ENCODE assay signal across 8 cellular contexts in genomic region chr2:237904806-237905599, GRCh38. TPM values are rescaled to one million over a fixed set of nuclear protein-coding genes. Genes with fewer than 3 reads are reported as not detected.
DNase-seq lines count a peak whose midpoint lies in the region; ATAC-seq, FAIRE-seq and TF ChIP-seq lines count a peak whose summit lies in the region.

No MANE protein-coding gene starts in this region.

- H3K4me1 Mint-ChIP-seq in naive B cell (peaks cover 3 to 35% (median 30%) of the 10 kb centered on the region in 3 donors), WTC11 (no peaks in the 10 kb centered on the region)

- H3K9me3 ChIP-seq in BLaER1 (peaks cover 18% of the 10 kb centered on the region), MM.1S (replicated peaks; ENCODE audit: insufficient read depth, low read length) (no peaks in the 10 kb centered on the region)

- H4K20me1 ChIP-seq in BLaER1 (no peaks in the 10 kb centered on the region), MM.1S (ENCODE audit: insufficient read depth, low read length) (no peaks in the 10 kb centered on the region)

- peak; percentile 55 for FAIRE-seq in bronchial epithelial cell (lab: Jason Lieb, UNC)

- H3K4me1 ChIP-seq in BLaER1 (peaks cover 58% of the 10 kb centered on the region), MM.1S (ENCODE audit: low read length) (peaks cover 11% of the 10 kb centered on the region)

- 0 out of 2 replicates have a peak, but pooled peaks cover 8% of the 10 kb centered on the region for H3F3A ChIP-seq in MM.1S (ENCODE audit: insufficient read depth, low read length)

- H3K27me3 ChIP-seq in BLaER1 (no peaks in the 10 kb centered on the region), MM.1S (replicated peaks; ENCODE audit: insufficient read depth, low read length) (no peaks in the 10 kb centered on the region), bronchial epithelial cell (ENCODE audit: control insufficient read depth, insufficient read depth, low read length) (no peaks in the 10 kb centered on the region)

- H3K4me3 ChIP-seq in BLaER1 (peak overlapping the region; percentile 3; the same call in 1 of the 2 replicates), MM.1S (ENCODE audit: low read length) (peak overlapping the region; percentile 1; the same call in 1 of the 2 replicates), bronchial epithelial cell (ENCODE audit: low read depth, low read length) (no peak overlapping the region)

- H3K9me3 Mint-ChIP-seq in naive B cell = peaks cover 5 to 12% (median 7%) of the 10 kb centered on the region in 7 donors
- H3K9me3 Mint-ChIP-seq in WTC11 = peaks cover 4% of the 10 kb centered on the region

- TF ChIP-seq CTCF in MM.1S (IDR thresholded peaks at IDR 0.05; ENCODE audit: low read length) (no peak), bronchial epithelial cell (IDR thresholded peaks at IDR 0.05; ENCODE audit: insufficient read depth, low read length, severe bottlenecking) (no peak), WTC11 (IDR thresholded peaks at IDR 0.05) (no peak)

- POLR2A ChIA-PET in WTC11 (lab: Charles Lee) = no interaction called here

- H2AFZ ChIP-seq in MM.1S (ENCODE audit: low read length) = no peak overlapping the region

- peak overlapping the region in 4 of 6 donors; percentile 52 to 97 (median 87) for H3K27ac Mint-ChIP-seq in naive B cell
- H3K27ac Mint-ChIP-seq in WTC11 = no peak overlapping the region

- H3K79me2 ChIP-seq in MM.1S (ENCODE audit: low read length) = no peaks in the 10 kb centered on the region

- H3K4me3 Mint-ChIP-seq in naive B cell (peak overlapping the region in 6 of 8 donors; percentile 47 to 84 (median 66)), WTC11 (no peak overlapping the region)

- no peaks in the 10 kb centered on the region for H3K9me2 ChIP-seq in MM.1S (replicated peaks; ENCODE audit: insufficient read depth, low read length)

- H3K27me3 Mint-ChIP-seq in naive B cell (peaks cover 0 to 10% (median 9%) of the 10 kb centered on the region in 3 donors), WTC11 (ENCODE audit: low read depth) (no peaks in the 10 kb centered on the region; the same call in 1 of the 2 replicates)

- H3K4me2 ChIP-seq in BLaER1 = peak overlapping the region; percentile 81
- H3K4me2 ChIP-seq in MM.1S (ENCODE audit: low read depth, low read length) = peak overlapping the region; percentile 32

- DNase-seq in MM.1S (peak; percentile 58), bronchial epithelial cell (ENCODE audit: low read depth) (no peak), naive B cell (peak; percentile 65), NCI-H1930 (lab: John Stamatoyannopoulos, UW) (no peak), WTC11 (ENCODE audit: low spot score) (no peak), DMS 273 (lab: John Stamatoyannopoulos, UW; ENCODE audit: unreplicated experiment) (no peak)

- H3K36me3 Mint-ChIP-seq in naive B cell (peaks cover 5 to 10% of the 10 kb centered on the region in 2 donors), WTC11 (no peaks in the 10 kb centered on the region)

- no peaks in the 10 kb centered on the region for H3K36me3 ChIP-seq in BLaER1
- H3K36me3 ChIP-seq in MM.1S (replicated peaks; ENCODE audit: insufficient read depth, low read length) = no peaks in the 10 kb centered on the region
- no peaks in the 10 kb centered on the region for H3K36me3 ChIP-seq in bronchial epithelial cell (ENCODE audit: control insufficient read depth, insufficient read depth, low read length)

- H3K9ac ChIP-seq in BLaER1 = peak overlapping the region; percentile 70
- no peak overlapping the region; the same call in 1 of the 2 replicates for H3K9ac ChIP-seq in MM.1S (ENCODE audit: low read length)

- CTCF ChIA-PET in WTC11 (lab: Charles Lee) = interaction anchor here (0.6 kb wide), 1 partner anchor 216 kb away, joined by 3 read pairs; no protein-coding TSS in a partner anchor

- ATAC-seq in naive B cell (ENCODE audit: low read depth in 2 of 2) (peak in 1 of 2 donors; percentile 58), WTC11 (no peak), HG02759 (IDR thresholded peaks at IDR 0.05; ENCODE audit: unreplicated experiment) (no peak)

- peak overlapping the region; percentile 79 for H3K27ac ChIP-seq in BLaER1
- H3K27ac ChIP-seq in MM.1S (ENCODE audit: low read length) = peak overlapping the region; percentile 55; the same call in 1 of the 2 replicates

TF ChIP-seq in WTC11, 78 proteins besides CTCF, POLR2A, EP300 and RAD21 (continues in another document):
- TF ChIP-seq ELF4 (CRISPR knock-in tag; IDR thresholded peaks at IDR 0.05; ENCODE audit: low read depth) (no peak), PREB (CRISPR knock-in tag; IDR thresholded peaks at IDR 0.05; ENCODE audit: borderline replicate concordance) (no peak), HMGXB4 (CRISPR knock-in tag; IDR thresholded peaks at IDR 0.05) (no peak), ZNF671 (CRISPR knock-in tag; IDR thresholded peaks at IDR 0.05) (no peak), SP1 (CRISPR knock-in tag; conservative IDR thresholded peaks at IDR 0.05) (no peak), ESRRA (CRISPR knock-in tag; IDR thresholded peaks at IDR 0.05; ENCODE audit: borderline replicate concordance) (no peak), NR3C1 (CRISPR knock-in tag; conservative IDR thresholded peaks at IDR 0.05; ENCODE audit: low read depth) (no peak), NFE2L1 (CRISPR knock-in tag; IDR thresholded peaks at IDR 0.05) (no peak), ATF1 (CRISPR knock-in tag; IDR thresholded peaks at IDR 0.05) (no peak)
- TF ChIP-seq, protein P1, sequence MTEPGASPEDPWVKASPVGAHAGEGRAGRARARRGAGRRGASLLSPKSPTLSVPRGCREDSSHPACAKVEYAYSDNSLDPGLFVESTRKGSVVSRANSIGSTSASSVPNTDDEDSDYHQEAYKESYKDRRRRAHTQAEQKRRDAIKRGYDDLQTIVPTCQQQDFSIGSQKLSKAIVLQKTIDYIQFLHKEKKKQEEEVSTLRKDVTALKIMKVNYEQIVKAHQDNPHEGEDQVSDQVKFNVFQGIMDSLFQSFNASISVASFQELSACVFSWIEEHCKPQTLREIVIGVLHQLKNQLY (CRISPR knock-in tag; IDR thresholded peaks at IDR 0.05) = no peak
- TF ChIP-seq, protein P2, sequence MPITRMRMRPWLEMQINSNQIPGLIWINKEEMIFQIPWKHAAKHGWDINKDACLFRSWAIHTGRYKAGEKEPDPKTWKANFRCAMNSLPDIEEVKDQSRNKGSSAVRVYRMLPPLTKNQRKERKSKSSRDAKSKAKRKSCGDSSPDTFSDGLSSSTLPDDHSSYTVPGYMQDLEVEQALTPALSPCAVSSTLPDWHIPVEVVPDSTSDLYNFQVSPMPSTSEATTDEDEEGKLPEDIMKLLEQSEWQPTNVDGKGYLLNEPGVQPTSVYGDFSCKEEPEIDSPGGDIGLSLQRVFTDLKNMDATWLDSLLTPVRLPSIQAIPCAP (CRISPR knock-in tag; IDR thresholded peaks at IDR 0.05) = no peak
- TF ChIP-seq, protein P3, sequence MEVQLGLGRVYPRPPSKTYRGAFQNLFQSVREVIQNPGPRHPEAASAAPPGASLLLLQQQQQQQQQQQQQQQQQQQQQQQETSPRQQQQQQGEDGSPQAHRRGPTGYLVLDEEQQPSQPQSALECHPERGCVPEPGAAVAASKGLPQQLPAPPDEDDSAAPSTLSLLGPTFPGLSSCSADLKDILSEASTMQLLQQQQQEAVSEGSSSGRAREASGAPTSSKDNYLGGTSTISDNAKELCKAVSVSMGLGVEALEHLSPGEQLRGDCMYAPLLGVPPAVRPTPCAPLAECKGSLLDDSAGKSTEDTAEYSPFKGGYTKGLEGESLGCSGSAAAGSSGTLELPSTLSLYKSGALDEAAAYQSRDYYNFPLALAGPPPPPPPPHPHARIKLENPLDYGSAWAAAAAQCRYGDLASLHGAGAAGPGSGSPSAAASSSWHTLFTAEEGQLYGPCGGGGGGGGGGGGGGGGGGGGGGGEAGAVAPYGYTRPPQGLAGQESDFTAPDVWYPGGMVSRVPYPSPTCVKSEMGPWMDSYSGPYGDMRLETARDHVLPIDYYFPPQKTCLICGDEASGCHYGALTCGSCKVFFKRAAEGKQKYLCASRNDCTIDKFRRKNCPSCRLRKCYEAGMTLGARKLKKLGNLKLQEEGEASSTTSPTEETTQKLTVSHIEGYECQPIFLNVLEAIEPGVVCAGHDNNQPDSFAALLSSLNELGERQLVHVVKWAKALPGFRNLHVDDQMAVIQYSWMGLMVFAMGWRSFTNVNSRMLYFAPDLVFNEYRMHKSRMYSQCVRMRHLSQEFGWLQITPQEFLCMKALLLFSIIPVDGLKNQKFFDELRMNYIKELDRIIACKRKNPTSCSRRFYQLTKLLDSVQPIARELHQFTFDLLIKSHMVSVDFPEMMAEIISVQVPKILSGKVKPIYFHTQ (CRISPR knock-in tag; IDR thresholded peaks at IDR 0.05) = no peak

RNA-seq across cellular contexts. Expression of gene RAMP1, which starts 45.6 kb away (rescaled TPM):
- total RNA-seq in bronchial epithelial cell (2.1 and 2.3 TPM in 2 replicates), WTC11 (2021) (0.62 to 1.2 TPM (median 1.0 TPM) in 3 replicates)
- under 1 TPM in 1 of 6 donors, not detected in 5; 0.32 TPM for polyA plus RNA-seq in naive B cell (ENCODE audit: low read depth in 6 of 6)

Comparison
In these comparisons a context has a peak if more than half of its experiments do, and no peak if none do; other contexts are left out.
1. DNase-seq: peak in MM.1S (single experiment) and naive B cell (single experiment); none in bronchial epithelial cell (single experiment), NCI-H1930 (0 of 2), WTC11 (single experiment) and DMS 273 (single experiment).